In genomic region chr18:58694720-58695468, GRCh38 we compare ENCODE assay signal across 1 cellular context.
TF ChIP-seq lines count a peak whose summit lies in the region.

No MANE protein-coding gene starts in this region.

TF ChIP-seq in HEK293, 187 proteins besides CTCF, POLR2A, EP300 and RAD21 (continued from another document):
- TF ChIP-seq ZNF362 (tag by site-specific recombination; IDR thresholded peaks at IDR 0.05) (no peak), SETDB1 (IDR thresholded peaks at IDR 0.05; ENCODE audit: insufficient read length, low read length) (no peak), KLF7 (tag by site-specific recombination; IDR thresholded peaks at IDR 0.05; ENCODE audit: borderline replicate concordance) (no peak), OSR2 (tag by site-specific recombination; IDR thresholded peaks at IDR 0.05) (no peak), EGR2 (tag by site-specific recombination; IDR thresholded peaks at IDR 0.05; ENCODE audit: low read depth) (peak; percentile 81), REPIN1 (tag by site-specific recombination; IDR thresholded peaks at IDR 0.05; ENCODE audit: low read depth) (no peak), ZNF26 (tag by site-specific recombination; IDR thresholded peaks at IDR 0.05) (no peak), ZNF48 (tag by site-specific recombination; IDR thresholded peaks at IDR 0.05) (no peak), ZNF335 (tag by site-specific recombination; conservative IDR thresholded peaks at IDR 0.05) (no peak)
